In the genomic region with DNA sequence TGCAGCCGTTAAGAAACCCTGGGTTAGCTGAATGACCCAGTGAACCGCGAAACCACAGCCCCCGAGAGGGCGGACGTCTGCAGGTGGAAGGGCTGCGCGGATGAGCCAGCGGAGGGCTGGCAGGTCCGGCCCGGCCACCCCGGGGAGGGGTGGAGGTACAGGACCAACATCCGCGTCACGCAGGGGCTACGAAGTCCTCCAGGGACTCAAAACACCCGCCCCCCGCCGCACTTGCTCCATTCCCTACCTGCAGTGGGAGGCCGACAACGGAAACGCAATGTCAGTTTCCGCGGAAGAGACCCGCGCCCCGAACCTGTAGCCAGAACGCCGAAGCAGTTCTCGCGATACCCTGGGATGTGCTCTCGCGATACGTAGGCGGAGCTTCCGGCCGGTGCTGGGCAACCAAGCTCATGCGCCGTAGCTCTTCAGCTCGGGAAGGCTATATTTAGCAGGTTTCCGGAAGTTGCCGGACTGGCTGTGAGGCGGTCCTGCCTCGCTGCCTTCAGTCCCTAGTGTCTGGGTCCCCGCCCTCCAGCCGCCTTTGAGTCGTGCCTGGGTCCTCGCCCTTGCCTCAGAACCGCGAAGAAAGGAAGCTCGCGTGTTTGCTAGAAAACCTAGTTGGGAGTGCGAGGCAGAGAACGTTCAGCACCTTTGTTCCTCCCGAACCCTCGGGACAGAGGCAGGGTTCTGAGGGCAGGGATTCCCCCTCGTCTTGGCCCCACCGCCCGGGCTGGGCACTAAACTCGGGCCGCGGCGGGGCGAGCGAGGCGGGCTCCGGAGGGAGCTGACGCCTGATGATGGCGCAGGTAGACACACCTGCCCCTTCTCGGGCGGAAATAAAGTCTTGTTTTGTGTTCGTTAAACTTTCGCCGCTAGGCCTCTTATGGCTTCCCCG, we compare ENCODE assay signal across 8 cellular contexts. TPM values are rescaled to one million over a fixed set of nuclear protein-coding genes. Genes with fewer than 3 reads are reported as not detected.
DNase-seq lines count a peak whose midpoint lies in the region; ATAC-seq, FAIRE-seq and TF ChIP-seq lines count a peak whose summit lies in the region.

A gene with protein sequence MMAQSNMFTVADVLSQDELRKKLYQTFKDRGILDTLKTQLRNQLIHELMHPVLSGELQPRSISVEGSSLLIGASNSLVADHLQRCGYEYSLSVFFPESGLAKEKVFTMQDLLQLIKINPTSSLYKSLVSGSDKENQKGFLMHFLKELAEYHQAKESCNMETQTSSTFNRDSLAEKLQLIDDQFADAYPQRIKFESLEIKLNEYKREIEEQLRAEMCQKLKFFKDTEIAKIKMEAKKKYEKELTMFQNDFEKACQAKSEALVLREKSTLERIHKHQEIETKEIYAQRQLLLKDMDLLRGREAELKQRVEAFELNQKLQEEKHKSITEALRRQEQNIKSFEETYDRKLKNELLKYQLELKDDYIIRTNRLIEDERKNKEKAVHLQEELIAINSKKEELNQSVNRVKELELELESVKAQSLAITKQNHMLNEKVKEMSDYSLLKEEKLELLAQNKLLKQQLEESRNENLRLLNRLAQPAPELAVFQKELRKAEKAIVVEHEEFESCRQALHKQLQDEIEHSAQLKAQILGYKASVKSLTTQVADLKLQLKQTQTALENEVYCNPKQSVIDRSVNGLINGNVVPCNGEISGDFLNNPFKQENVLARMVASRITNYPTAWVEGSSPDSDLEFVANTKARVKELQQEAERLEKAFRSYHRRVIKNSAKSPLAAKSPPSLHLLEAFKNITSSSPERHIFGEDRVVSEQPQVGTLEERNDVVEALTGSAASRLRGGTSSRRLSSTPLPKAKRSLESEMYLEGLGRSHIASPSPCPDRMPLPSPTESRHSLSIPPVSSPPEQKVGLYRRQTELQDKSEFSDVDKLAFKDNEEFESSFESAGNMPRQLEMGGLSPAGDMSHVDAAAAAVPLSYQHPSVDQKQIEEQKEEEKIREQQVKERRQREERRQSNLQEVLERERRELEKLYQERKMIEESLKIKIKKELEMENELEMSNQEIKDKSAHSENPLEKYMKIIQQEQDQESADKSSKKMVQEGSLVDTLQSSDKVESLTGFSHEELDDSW (plus strand): TSS at position 471 of the 895 bp plus-strand sequence. CDS start 324 bp downstream, at position 795.
Gene TRAPPC2 (minus strand): TSS at position 343 of the 895 bp plus-strand sequence. CDS start 14,657 bp downstream, outside the sequence.

- H3K27me3 ChIP-seq in HUES64 (ENCODE audit: insufficient read depth, low read length) (no peaks in the 10 kb centered on the region), OCI-LY1 (ENCODE audit: insufficient read depth, low read length) (no peaks in the 10 kb centered on the region)

- under 1% methylated on average over 75 of the region's 75 CpGs for WGBS in HUES64
- 0 to 1% methylated on average over 20 to 23 of the region's 75 CpGs for WGBS in mesodermal cell (ENCODE audit: insufficient coverage in 2 of 2), 2 experiments

- H3K4me3 ChIP-seq in HUES64 (ENCODE audit: low read length), result peak within 1 kb of the TSS; percentile 100
- peak within 1 kb of the TSS; percentile 77 for H3K4me3 ChIP-seq in OCI-LY1 (ENCODE audit: low read depth, low read length, poor library complexity, severe bottlenecking)
- peak within 1 kb of the TSS; percentile 61 for H3K4me3 ChIP-seq in mesodermal cell (ENCODE audit: extremely low read depth, insufficient read depth, low read length, poor library complexity, severe bottlenecking)

- peak within 1 kb of the TSS; percentile 93 for H3K4me2 ChIP-seq in OCI-LY1 (ENCODE audit: low read length)

- H3K36me3 ChIP-seq in HUES64 (ENCODE audit: insufficient read depth, low read length) (peaks cover 39% of the 10 kb centered on the region), OCI-LY1 (ENCODE audit: insufficient read depth, low read length) (peaks cover 37% of the 10 kb centered on the region), mesodermal cell (ENCODE audit: control insufficient read depth, insufficient read depth, low read length) (peaks cover 12% of the 10 kb centered on the region)

- ATAC-seq in GM21447 (IDR thresholded peaks at IDR 0.05; ENCODE audit: unreplicated experiment), result peak; percentile 85

- H3F3A ChIP-seq in OCI-LY1 (ENCODE audit: insufficient read depth, low read length), result no peaks in the 10 kb centered on the region

- H3K9me2 ChIP-seq in OCI-LY1 (ENCODE audit: low read depth, low read length), result no peaks in the 10 kb centered on the region

- TF ChIP-seq CTCF in OCI-LY1 (IDR thresholded peaks at IDR 0.05; ENCODE audit: low read length), result no peak

- H3K4me1 ChIP-seq in HUES64 (ENCODE audit: insufficient read depth, low read length), result peaks cover 4% of the 10 kb centered on the region; the same call in 1 of the 2 replicates
- H3K4me1 ChIP-seq in OCI-LY1 (ENCODE audit: insufficient read depth, low read length, severe bottlenecking), result peaks cover 41% of the 10 kb centered on the region
- H3K4me1 ChIP-seq in mesodermal cell (ENCODE audit: control insufficient read depth, insufficient read depth, low read length, poor library complexity, severe bottlenecking), result peaks cover 3% of the 10 kb centered on the region

- H3K79me2 ChIP-seq in OCI-LY1 (ENCODE audit: insufficient read depth, low read length), result peaks cover 44% of the 10 kb centered on the region

- FAIRE-seq in endometrium (lab: Jason Lieb, UNC), result peak; percentile 83

- DNase-seq in D341Med (ENCODE audit: low spot score), result peak; percentile 91
- DNase-seq in activated CD8-positive, alpha-beta memory T cell treated with anti-CD3 and anti-CD28 coated beads, Interleukin-2, amount 50 U/mL, for 4 hours, result peak; percentile 92
- peak; percentile 79 to 84 for DNase-seq in stimulated activated CD8-positive, alpha-beta memory T cell treated with anti-CD3 and anti-CD28 coated beads, Interleukin-15, amount 100 ng/mL, for 4 hours (ENCODE audit: low read depth in 2 of 2)

- H3K27ac ChIP-seq in HUES64 (ENCODE audit: low read depth, low read length) (peak within 1 kb of the TSS; percentile 99), OCI-LY1 (ENCODE audit: low read depth, low read length, poor library complexity, severe bottlenecking) (peak within 1 kb of the TSS; percentile 98), mesodermal cell (ENCODE audit: low read depth, low read length, severe bottlenecking) (peak within 1 kb of the TSS; percentile 81)

- H4K20me1 ChIP-seq in OCI-LY1 (ENCODE audit: insufficient read depth, low read length), result no peaks in the 10 kb centered on the region

- H3K9ac ChIP-seq in HUES64 (ENCODE audit: low read depth, low read length), result peak within 1 kb of the TSS; percentile 98
- H3K9ac ChIP-seq in OCI-LY1 (ENCODE audit: low read length), result peak within 1 kb of the TSS; percentile 97

- H3K9me3 ChIP-seq in HUES64 (ENCODE audit: insufficient read depth, low read depth, low read length) (no peaks in the 10 kb centered on the region), OCI-LY1 (ENCODE audit: low read length) (no peaks in the 10 kb centered on the region), mesodermal cell (ENCODE audit: control insufficient read depth, low read length) (no peaks in the 10 kb centered on the region)

- H2AFZ ChIP-seq in OCI-LY1 (ENCODE audit: low read length), result no peak within 1 kb of the TSS

RNA-seq across cellular contexts. Expression of the first gene that starts in this region (rescaled TPM):
- 15.6 TPM for polyA plus RNA-seq in HUES64 (2013, experiment 1 of 2)
- 16.0 TPM for polyA plus RNA-seq in HUES64 (2013, experiment 2 of 2)
- polyA plus RNA-seq in mesodermal cell (2013, experiment 1 of 2), result 16.1 TPM
- polyA plus RNA-seq in mesodermal cell (2013, experiment 2 of 2), result 19.2 TPM

RNA-seq across cellular contexts. Expression of gene TRAPPC2, which starts in this region (rescaled TPM):
- polyA plus RNA-seq in HUES64 (2013, experiment 1 of 2), result 10.9 TPM
- 10.0 TPM for polyA plus RNA-seq in HUES64 (2013, experiment 2 of 2)
- 10.1 TPM for polyA plus RNA-seq in mesodermal cell (2013, experiment 1 of 2)
- polyA plus RNA-seq in mesodermal cell (2013, experiment 2 of 2), result 11.0 TPM

Comparison
In these comparisons a context has a peak if more than half of its experiments do, and no peak if none do; other contexts are left out.
1. Peak in every context shown above with its lines: DNase-seq, ATAC-seq, H3K4me3 ChIP-seq and H3K27ac ChIP-seq.